In genomic region chr17:66301864-66302741, GRCh38 we compare ENCODE assay signal across 8 cellular contexts. TPM values are rescaled to one million over a fixed set of nuclear protein-coding genes. Genes with fewer than 3 reads are reported as not detected.
DNase-seq lines count a peak whose midpoint lies in the region; ATAC-seq and TF ChIP-seq lines count a peak whose summit lies in the region.

Gene PRKCA, plus strand, starts transcription at chr17:66302613.

- DNase-seq in BE2C (peak; percentile 83), RWPE1 (ENCODE audit: low spot score) (peak; percentile 66), activated gamma-delta T cell (lab: John Stamatoyannopoulos, UW) (peak; percentile 51), fibroblast of villous mesenchyme (ENCODE audit: low read depth) (peak; percentile 74), nephron progenitor cell (peak; percentile 82)

- peaks cover 9% of the 10 kb centered on the region; the same call in 1 of the 2 replicates for H3K4me1 ChIP-seq in BE2C
- peaks cover 19% of the 10 kb centered on the region for H3K4me1 ChIP-seq in stomach smooth muscle (ENCODE audit: control insufficient read depth, insufficient read depth, low read length)

- H3K4me1 Mint-ChIP-seq in nephron progenitor cell = peaks cover 41% of the 10 kb centered on the region

- no peaks in the 10 kb centered on the region for H3K9me3 Mint-ChIP-seq in nephron progenitor cell

- peak within 1 kb of the TSS; percentile 96 for H3K4me3 Mint-ChIP-seq in nephron progenitor cell

- no peaks in the 10 kb centered on the region for H3K9me3 ChIP-seq in BE2C
- no peaks in the 10 kb centered on the region for H3K9me3 ChIP-seq in stomach smooth muscle (ENCODE audit: control insufficient read depth in 2 of 2, low read length in 2 of 2)

- H3K4me3 ChIP-seq in BE2C (ENCODE audit: low read depth, low read length) (peak within 1 kb of the TSS; percentile 76), fibroblast of villous mesenchyme (ENCODE audit: low read depth, low read length) (peak within 1 kb of the TSS; percentile 87), stomach smooth muscle (ENCODE audit: low read length in 2 of 2) (peak within 1 kb of the TSS; percentile 73 to 81)

- CTCF ChIA-PET in RWPE1 (lab: Yijun Ruan, JAX) = no interaction called here

- peaks cover 31% of the 10 kb centered on the region for H3K27me3 Mint-ChIP-seq in nephron progenitor cell (ENCODE audit: low read depth, poor library complexity)

- no peak within 1 kb of the TSS for H3K27ac Mint-ChIP-seq in nephron progenitor cell

- POLR2A ChIA-PET in RWPE1 (lab: Yijun Ruan, JAX; ENCODE audit: low non-redundant PET) = no interaction called here

- H3K36me3 ChIP-seq in BE2C = no peaks in the 10 kb centered on the region
- H3K36me3 ChIP-seq in stomach smooth muscle (ENCODE audit: control insufficient read depth in 2 of 2, insufficient read depth in 2 of 2, low read length in 2 of 2) = no peaks in the 10 kb centered on the region

- TF ChIP-seq CTCF in BE2C (IDR thresholded peaks at IDR 0.05; ENCODE audit: low read depth, low read length) (no peak), RWPE1 (conservative IDR thresholded peaks at IDR 0.05; ENCODE audit: low read depth) (no peak), fibroblast of villous mesenchyme (IDR thresholded peaks at IDR 0.05; ENCODE audit: insufficient read depth, low read depth, low read length) (no peak), nephron progenitor cell (IDR thresholded peaks at IDR 0.05) (no peak)

- peak within 1 kb of the TSS; percentile 60 to 66 for H3K9ac ChIP-seq in stomach smooth muscle (ENCODE audit: low read length in 2 of 2)

- H3K27ac ChIP-seq in RWPE1 = peak within 1 kb of the TSS; percentile 75
- H3K27ac ChIP-seq in stomach smooth muscle (ENCODE audit: low read length) = peak within 1 kb of the TSS; percentile 64

- ATAC-seq in GM19328 (IDR thresholded peaks at IDR 0.05; ENCODE audit: unreplicated experiment) (peak; percentile 67), HG03571 (IDR thresholded peaks at IDR 0.05; ENCODE audit: unreplicated experiment) (peak; percentile 78)

- peaks cover 5% of the 10 kb centered on the region for H3K36me3 Mint-ChIP-seq in nephron progenitor cell (ENCODE audit: low read depth)

- H3K27me3 ChIP-seq in BE2C (peaks cover 7% of the 10 kb centered on the region), stomach smooth muscle (ENCODE audit: control insufficient read depth in 1 of 2, insufficient read depth in 2 of 2, low read length in 2 of 2) (no peaks in the 10 kb centered on the region)

RNA-seq across cellular contexts. Expression of gene PRKCA, which starts in this region (rescaled TPM):
- 38.2 TPM for polyA plus RNA-seq in BE2C (2012; ENCODE audit: insufficient read depth, insufficient read length, low read depth)
- 50.9 and 60.5 TPM in 2 replicates for total RNA-seq in fibroblast of villous mesenchyme

Comparison
In these comparisons a context has a peak if more than half of its experiments do, and no peak if none do; other contexts are left out.
1. Peak in every context shown above with its lines: DNase-seq, ATAC-seq, H3K4me3 ChIP-seq and H3K27ac ChIP-seq.